Comparison of ENCODE assay signal across 21 cellular contexts in genomic region chr11:28903716-28904115, GRCh38.
DNase-seq lines count a peak whose midpoint lies in the region; ATAC-seq and TF ChIP-seq lines count a peak whose summit lies in the region.
"Had no signal": no experiment of that assay in that cellular context is flagged by ENCODE, and none has a peak within 500 bp of the region (broad histone marks: within the 10 kb centered on the region; RNA-seq: fewer than 3 reads in every experiment).

No MANE protein-coding gene starts in this region.

- no peak overlapping the region for H3K4me3 ChIP-seq in cardiac muscle cell
- no peak overlapping the region for H3K4me3 ChIP-seq in astrocyte of the cerebellum (ENCODE audit: low read depth, low read length)
- H3K4me3 ChIP-seq in fibroblast of the aortic adventitia (ENCODE audit: low read depth, low read length) = no peak overlapping the region
- no peak overlapping the region for H3K4me3 ChIP-seq in PC-3 (ENCODE audit: low read length)
- H3K4me3 ChIP-seq: lower lobe of right lung, tibial artery had no signal

- H3K9ac ChIP-seq in PC-3 (ENCODE audit: low read length) = no peak overlapping the region

- CTCF ChIA-PET in PC-3 (lab: Charles Lee) = no interaction called here

- no peaks in the 10 kb centered on the region for H3F3A ChIP-seq in PC-3 (ENCODE audit: low read length, unreplicated experiment)

- no peaks in the 10 kb centered on the region for H3K9me3 ChIP-seq in cardiac muscle cell (ENCODE audit: low read depth)
- H3K9me3 ChIP-seq in PC-3 (ENCODE audit: low read length) = no peaks in the 10 kb centered on the region
- H3K9me3 ChIP-seq: lower lobe of right lung, tibial artery had no signal

- no peaks in the 10 kb centered on the region for H3K9me2 ChIP-seq in PC-3 (replicated peaks; ENCODE audit: low read length)

- TF ChIP-seq CTCF in cardiac muscle cell (IDR thresholded peaks at IDR 0.05; ENCODE audit: low read depth, low read length) = no peak
- no peak for TF ChIP-seq CTCF in astrocyte of the cerebellum (IDR thresholded peaks at IDR 0.05; ENCODE audit: low read depth, low read length, missing control alignments)
- TF ChIP-seq CTCF in fibroblast of the aortic adventitia (IDR thresholded peaks at IDR 0.05; ENCODE audit: insufficient read depth, low read length) = no peak
- TF ChIP-seq CTCF in PC-3 (conservative IDR thresholded peaks at IDR 0.05; ENCODE audit: low read depth, low read length) = no peak

- DNase-seq in cardiac muscle cell (ENCODE audit: low read depth in 1 of 2, low spot score in 1 of 2) = peak; percentile 36 to 65
- DNase-seq in Right ventricle myocardium inferior (ENCODE audit: missing footprints) = no peak
- peak; percentile 1 for DNase-seq in astrocyte of the cerebellum (ENCODE audit: low read depth)
- peak; percentile 34 for DNase-seq in fibroblast of the aortic adventitia (ENCODE audit: low read depth)
- DNase-seq in T-helper 1 cell = no peak
- no peak for DNase-seq in PC-3
- DNase-seq: activated CD4-positive, alpha-beta T cell treated with anti-CD3 and anti-CD28 coated beads for 36 hours; activated naive CD8-positive, alpha-beta T cell treated with anti-CD3 and anti-CD28 coated beads, Interleukin-2, amount 50 U/mL, for 24 hours; cerebellar nuclear complex; effector CD8-positive, alpha-beta T cell; KBM-7; lower lobe of right lung; NCI-H1930; occipital lobe; RPMI8226; stimulated activated naive CD4-positive, alpha-beta T cell treated with Interleukin-2 at 50 U/mL for 16 hours; tibial artery had no signal

- H3K4me1 ChIP-seq in cardiac muscle cell (ENCODE audit: low read depth) (no peaks in the 10 kb centered on the region), PC-3 (ENCODE audit: insufficient read depth, low read length) (no peaks in the 10 kb centered on the region)
- H3K4me1 ChIP-seq: lower lobe of right lung had no signal

- in situ Hi-C loops in astrocyte of the cerebellum (cut with HindIII; ENCODE audit: low sequenced_read_pairs) = no loop called here

- H3K27me3 ChIP-seq in cardiac muscle cell (no peaks in the 10 kb centered on the region), PC-3 (ENCODE audit: low read length) (no peaks in the 10 kb centered on the region)
- H3K27me3 ChIP-seq: tibial artery had no signal

- H3K27ac ChIP-seq in cardiac muscle cell (no peak overlapping the region), PC-3 (ENCODE audit: low read length) (no peak overlapping the region)
- H3K27ac ChIP-seq: lower lobe of right lung, tibial artery had no signal

- intact Hi-C loops in Right ventricle myocardium inferior (cut with DNase I) (no loop called here), PC-3 (cut with micrococcal nuclease) (loop anchor here (10.0 kb wide), 1 partner anchor 59 kb away; no protein-coding TSS in a partner anchor)

- H2AFZ ChIP-seq in PC-3 (ENCODE audit: low read length) = no peak overlapping the region

- no peak for ATAC-seq in Right ventricle myocardium inferior
- no peak for ATAC-seq in GM21786 (IDR thresholded peaks at IDR 0.05; ENCODE audit: unreplicated experiment)
- ATAC-seq in HG03135 (IDR thresholded peaks at IDR 0.05; ENCODE audit: unreplicated experiment) = no peak
- ATAC-seq in PC-3 = no peak
- ATAC-seq: activated CD4-positive, alpha-beta T cell treated with anti-CD3 and anti-CD28 coated beads for 36 hours; activated naive CD8-positive, alpha-beta T cell treated with anti-CD3 and anti-CD28 coated beads, Interleukin-2, amount 50 U/mL, for 24 hours; activated T-helper 17 cell treated with anti-CD3 and anti-CD28 coated beads, Interleukin-2, amount 50 U/mL, for 72 hours; lower lobe of right lung; sciatic nerve had no signal

- H3K79me2 ChIP-seq in PC-3 (ENCODE audit: low read length) = no peaks in the 10 kb centered on the region

- no peak overlapping the region for H3K4me2 ChIP-seq in PC-3 (ENCODE audit: low read length)

- no TSS peak for BruUV-seq in PC-3 (replicated peaks; lab: Mats Ljungman, UMichigan)

- H3K36me3 ChIP-seq in cardiac muscle cell (no peaks in the 10 kb centered on the region), PC-3 (ENCODE audit: low read depth, low read length) (no peaks in the 10 kb centered on the region)
- H3K36me3 ChIP-seq: lower lobe of right lung, tibial artery had no signal

- POLR2A ChIA-PET in PC-3 (lab: Charles Lee; ENCODE audit: unreplicated experiment) = no interaction called here

- H4K20me1 ChIP-seq in PC-3 (ENCODE audit: low read length) = no peaks in the 10 kb centered on the region

Comparison
In these comparisons a context has a peak if more than half of its experiments do, and no peak if none do; other contexts are left out.
1. DNase-seq: peak in cardiac muscle cell (2 of 2), astrocyte of the cerebellum (single experiment) and fibroblast of the aortic adventitia (single experiment); none in Right ventricle myocardium inferior (single experiment), T-helper 1 cell (0 of 5) and PC-3 (single experiment).